Comparison of ENCODE assay signal across 23 cellular contexts in genomic region chr16:12750554-12750918, GRCh38. TPM values are rescaled to one million over a fixed set of nuclear protein-coding genes. Genes with fewer than 3 reads are reported as not detected.
A peak's percentile ranks its signal among the peaks of the same experiment; 100 is the strongest.
DNase-seq lines count a peak whose midpoint lies in the region; ATAC-seq and TF ChIP-seq lines count a peak whose summit lies in the region.
"Had no signal": no experiment of that assay in that cellular context is flagged by ENCODE, and none has a peak within 500 bp of the region (broad histone marks: within the 10 kb centered on the region; RNA-seq: fewer than 3 reads in every experiment).

No MANE protein-coding gene starts in this region.

- peaks cover 25% of the 10 kb centered on the region for H3K4me1 Mint-ChIP-seq in T-helper 2 cell treated with Interferon-gamma antibody and Interleukin-4, amounts not matched to agents 5 μg/mL and 100 μg/mL, for 36 hours (ENCODE audit: low read depth)
- peaks cover 5% of the 10 kb centered on the region for H3K4me1 Mint-ChIP-seq in progenitor cell of endocrine pancreas (ENCODE audit: low read depth)
- H3K4me1 Mint-ChIP-seq: WTC11 had no signal

- no peak for DNase-seq in T-helper 2 cell treated with Interferon-gamma antibody and Interleukin-4, amounts not matched to agents 5 μg/mL and 100 μg/mL, for 36 hours (ENCODE audit: low spot score)
- DNase-seq in T-helper 2 cell = no peak
- DNase-seq in activated naive CD4-positive, alpha-beta T cell treated with anti-CD3 and anti-CD28 coated beads, Interleukin-2, amount 50 U/mL, for 72 hours (ENCODE audit: low spot score in 2 of 2) = no peak
- DNase-seq in GM13976 (ENCODE audit: low spot score) = no peak
- no peak for DNase-seq in progenitor cell of endocrine pancreas (ENCODE audit: low spot score, unreplicated experiment)
- DNase-seq in retina = no peak
- DNase-seq: 8988T; activated effector memory CD4-positive, alpha-beta T cell treated with anti-CD3 and anti-CD28 coated beads, Interleukin-2, amount 50 U/mL, for 16 hours; brain microvascular endothelial cell; C1 segment of cervical spinal cord; erythroblast; HCEC 1CT; KBM-7; NCI-H1092; NCI-H2171; NCI-H82; nephron progenitor cell; psoas muscle; tibial artery had no signal

- peak overlapping the region; percentile 47 for H3K4me3 Mint-ChIP-seq in T-helper 2 cell treated with Interferon-gamma antibody and Interleukin-4, amounts not matched to agents 5 μg/mL and 100 μg/mL, for 36 hours
- H3K4me3 Mint-ChIP-seq in progenitor cell of endocrine pancreas (ENCODE audit: low read depth) = no peak overlapping the region
- H3K4me3 Mint-ChIP-seq: dendritic cell treated with granulocyte-macrophage colony-stimulating factor and Interleukin-4, amounts not matched to agents 40 ng/mL and 50 ng/mL, for 4 days; nephron progenitor cell; WTC11 had no signal

- peaks cover 19% of the 10 kb centered on the region for H3K36me3 Mint-ChIP-seq in T-helper 2 cell treated with Interferon-gamma antibody and Interleukin-4, amounts not matched to agents 5 μg/mL and 100 μg/mL, for 36 hours (ENCODE audit: low read depth)
- H3K36me3 Mint-ChIP-seq in activated naive CD4-positive, alpha-beta T cell treated with anti-CD3 and anti-CD28 coated beads, Interleukin-2, amount 50 U/mL, for 72 hours = peaks cover 29 to 33% of the 10 kb centered on the region in 2 donors
- peaks cover 2% of the 10 kb centered on the region for H3K36me3 Mint-ChIP-seq in progenitor cell of endocrine pancreas (ENCODE audit: insufficient read depth)
- H3K36me3 Mint-ChIP-seq: WTC11 had no signal

- ATAC-seq in GM18508 (IDR thresholded peaks at IDR 0.05; ENCODE audit: insufficient read depth, unreplicated experiment) (peak; percentile 12), HG03520 (IDR thresholded peaks at IDR 0.05; ENCODE audit: unreplicated experiment) (peak; percentile 15)
- no peak for ATAC-seq in activated naive CD4-positive, alpha-beta T cell treated with anti-CD3 and anti-CD28 coated beads, Interleukin-2, amount 50 U/mL, for 72 hours
- ATAC-seq: psoas muscle, WTC11 had no signal

- peak overlapping the region; percentile 85 for H3K27ac Mint-ChIP-seq in T-helper 2 cell treated with Interferon-gamma antibody and Interleukin-4, amounts not matched to agents 5 μg/mL and 100 μg/mL, for 36 hours
- peak overlapping the region; percentile 97 to 98 for H3K27ac Mint-ChIP-seq in activated naive CD4-positive, alpha-beta T cell treated with anti-CD3 and anti-CD28 coated beads, Interleukin-2, amount 50 U/mL, for 72 hours
- H3K27ac Mint-ChIP-seq in progenitor cell of endocrine pancreas = no peak overlapping the region
- H3K27ac Mint-ChIP-seq: dendritic cell treated with granulocyte-macrophage colony-stimulating factor and Interleukin-4, amounts not matched to agents 40 ng/mL and 50 ng/mL, for 4 days; nephron progenitor cell; WTC11 had no signal

- TF ChIP-seq CTCF in GM13976 (IDR thresholded peaks at IDR 0.05; ENCODE audit: borderline replicate concordance, control extremely low read depth, extremely low read depth, insufficient read depth, missing control alignments) = no peak
- no peak for TF ChIP-seq CTCF in progenitor cell of endocrine pancreas (IDR thresholded peaks at IDR 0.05; ENCODE audit: unreplicated experiment)

- in situ Hi-C loops in GM13976 (cut with MboI; ENCODE audit: low sequenced_read_pairs, unreplicated experiment) = no loop called here

- peaks cover 7% of the 10 kb centered on the region for H3K9me3 Mint-ChIP-seq in T-helper 2 cell treated with Interferon-gamma antibody and Interleukin-4, amounts not matched to agents 5 μg/mL and 100 μg/mL, for 36 hours
- H3K9me3 Mint-ChIP-seq in activated naive CD4-positive, alpha-beta T cell treated with anti-CD3 and anti-CD28 coated beads, Interleukin-2, amount 50 U/mL, for 72 hours = peaks cover 14 to 20% of the 10 kb centered on the region in 2 donors
- peaks cover 3% of the 10 kb centered on the region for H3K9me3 Mint-ChIP-seq in progenitor cell of endocrine pancreas (ENCODE audit: low read depth)

- no peaks in the 10 kb centered on the region for H3K27me3 Mint-ChIP-seq in T-helper 2 cell treated with Interferon-gamma antibody and Interleukin-4, amounts not matched to agents 5 μg/mL and 100 μg/mL, for 36 hours (ENCODE audit: low read depth)
- no peaks in the 10 kb centered on the region for H3K27me3 Mint-ChIP-seq in progenitor cell of endocrine pancreas
- H3K27me3 Mint-ChIP-seq: dendritic cell treated with granulocyte-macrophage colony-stimulating factor and Interleukin-4, amounts not matched to agents 40 ng/mL and 50 ng/mL, for 4 days had no signal

RNA-seq across cellular contexts. Expression of gene CPPED1, which starts 53.2 kb away (rescaled TPM):
- total RNA-seq in activated naive CD4-positive, alpha-beta T cell treated with anti-CD3 and anti-CD28 coated beads, Interleukin-2, amount 50 U/mL, for 72 hours = 10 to 100 TPM; 11.6 to 16.4 TPM
- 11.6 and 13.2 TPM in 2 replicates for total RNA-seq in progenitor cell of endocrine pancreas

Comparison
In these comparisons a context has a peak if more than half of its experiments do, and no peak if none do; other contexts are left out.
1. ATAC-seq: peak in GM18508 (single experiment) and HG03520 (single experiment); none in activated naive CD4-positive, alpha-beta T cell treated with anti-CD3 and anti-CD28 coated beads, Interleukin-2, amount 50 U/mL, for 72 hours (0 of 2).